In genomic region chr6:26240981-26241770, GRCh38 we compare ENCODE assay signal across 8 cellular contexts.
DNase-seq lines count a peak whose midpoint lies in the region; ATAC-seq, FAIRE-seq and TF ChIP-seq lines count a peak whose summit lies in the region.

No MANE protein-coding gene starts in this region.

- TF ChIP-seq CTCF in kidney (IDR thresholded peaks at IDR 0.05; ENCODE audit: borderline replicate concordance, extremely low read depth, insufficient read depth), result no peak

- peak; percentile 35 for TF ChIP-seq POLR2A in GM10847 (IDR thresholded peaks at IDR 0.05; ENCODE audit: extremely low read depth, insufficient read length)

- peak overlapping the region in 1 of 2 donors; percentile 59 for H3K27ac ChIP-seq in kidney (ENCODE audit: low read depth in 2 of 2, low read length in 2 of 2)

- H3K4me1 Mint-ChIP-seq in stimulated activated memory B cell treated with anti-CD40 and anti-IgM and Interleukin-4, amounts not matched to agents 10 μg/mL and 1 μg/mL and 100 μg/mL, for 72 hours, result peaks cover 15% of the 10 kb centered on the region

- H3K9ac ChIP-seq in kidney (ENCODE audit: low read length in 2 of 2), result peak overlapping the region in 1 of 2 donors; percentile 46

- H3K27ac Mint-ChIP-seq in stimulated activated memory B cell treated with anti-CD40 and anti-IgM and Interleukin-4, amounts not matched to agents 10 μg/mL and 1 μg/mL and 100 μg/mL, for 72 hours, result peak overlapping the region; percentile 90

- peak overlapping the region; percentile 79 for H3K4me3 Mint-ChIP-seq in stimulated activated memory B cell treated with anti-CD40 and anti-IgM and Interleukin-4, amounts not matched to agents 10 μg/mL and 1 μg/mL and 100 μg/mL, for 72 hours

- intact Hi-C loops in kidney (cut with DNase I), result no loop called here

- H3K9me3 ChIP-seq in kidney (ENCODE audit: control insufficient read depth in 1 of 2, low read length in 2 of 2), result no peaks in the 10 kb centered on the region

- no peak for DNase-seq in Jurkat, Clone E6-1 (ENCODE audit: low read depth, low spot score)
- DNase-seq in amniotic epithelial cell (ENCODE audit: low read depth), result peak; percentile 93
- peak; percentile 73 for DNase-seq in kidney
- no peak for DNase-seq in NCI-H2171 treated with DMSO at 0.1 percent for 48 hours (lab: John Stamatoyannopoulos, UW)
- DNase-seq in NCI-H748 treated with DMSO at 0.1 percent for 48 hours (lab: John Stamatoyannopoulos, UW), result no peak
- no peak for DNase-seq in SIG-M5 (lab: John Stamatoyannopoulos, UW)

- H3K27me3 Mint-ChIP-seq in stimulated activated memory B cell treated with anti-CD40 and anti-IgM and Interleukin-4, amounts not matched to agents 10 μg/mL and 1 μg/mL and 100 μg/mL, for 72 hours, result no peaks in the 10 kb centered on the region

- peaks cover 0 to 2% of the 10 kb centered on the region in 2 donors for H3K4me1 ChIP-seq in kidney (ENCODE audit: control insufficient read depth in 1 of 2, insufficient read depth in 1 of 2, low read depth in 1 of 2, low read length in 2 of 2)

- no peaks in the 10 kb centered on the region for H3K36me3 Mint-ChIP-seq in stimulated activated memory B cell treated with anti-CD40 and anti-IgM and Interleukin-4, amounts not matched to agents 10 μg/mL and 1 μg/mL and 100 μg/mL, for 72 hours

- peak; percentile 48 for ATAC-seq in stimulated activated memory B cell treated with anti-CD40 and anti-IgM and Interleukin-4, amounts not matched to agents 10 μg/mL and 1 μg/mL and 100 μg/mL, for 72 hours

- no peak for FAIRE-seq in kidney (lab: Jason Lieb, UNC)

- no peaks in the 10 kb centered on the region for H3K9me3 Mint-ChIP-seq in stimulated activated memory B cell treated with anti-CD40 and anti-IgM and Interleukin-4, amounts not matched to agents 10 μg/mL and 1 μg/mL and 100 μg/mL, for 72 hours

- H3K4me3 ChIP-seq in Jurkat, Clone E6-1 (ENCODE audit: low read length), result peak overlapping the region; percentile 44
- peak overlapping the region; percentile 61 to 66 for H3K4me3 ChIP-seq in kidney (ENCODE audit: low read length in 2 of 2)

- H3K36me3 ChIP-seq in kidney (ENCODE audit: control insufficient read depth in 1 of 2, insufficient read depth in 2 of 2, low read length in 2 of 2), result no peaks in the 10 kb centered on the region

Comparison
In these comparisons a context has a peak if more than half of its experiments do, and no peak if none do; other contexts are left out.
1. DNase-seq: peak in amniotic epithelial cell (single experiment) and kidney (single experiment); none in Jurkat, Clone E6-1 (single experiment), NCI-H2171 treated with DMSO at 0.1 percent for 48 hours (single experiment), NCI-H748 treated with DMSO at 0.1 percent for 48 hours (single experiment) and SIG-M5 (single experiment).